8 cellular contexts compared by ENCODE assay signal in the genomic region with DNA sequence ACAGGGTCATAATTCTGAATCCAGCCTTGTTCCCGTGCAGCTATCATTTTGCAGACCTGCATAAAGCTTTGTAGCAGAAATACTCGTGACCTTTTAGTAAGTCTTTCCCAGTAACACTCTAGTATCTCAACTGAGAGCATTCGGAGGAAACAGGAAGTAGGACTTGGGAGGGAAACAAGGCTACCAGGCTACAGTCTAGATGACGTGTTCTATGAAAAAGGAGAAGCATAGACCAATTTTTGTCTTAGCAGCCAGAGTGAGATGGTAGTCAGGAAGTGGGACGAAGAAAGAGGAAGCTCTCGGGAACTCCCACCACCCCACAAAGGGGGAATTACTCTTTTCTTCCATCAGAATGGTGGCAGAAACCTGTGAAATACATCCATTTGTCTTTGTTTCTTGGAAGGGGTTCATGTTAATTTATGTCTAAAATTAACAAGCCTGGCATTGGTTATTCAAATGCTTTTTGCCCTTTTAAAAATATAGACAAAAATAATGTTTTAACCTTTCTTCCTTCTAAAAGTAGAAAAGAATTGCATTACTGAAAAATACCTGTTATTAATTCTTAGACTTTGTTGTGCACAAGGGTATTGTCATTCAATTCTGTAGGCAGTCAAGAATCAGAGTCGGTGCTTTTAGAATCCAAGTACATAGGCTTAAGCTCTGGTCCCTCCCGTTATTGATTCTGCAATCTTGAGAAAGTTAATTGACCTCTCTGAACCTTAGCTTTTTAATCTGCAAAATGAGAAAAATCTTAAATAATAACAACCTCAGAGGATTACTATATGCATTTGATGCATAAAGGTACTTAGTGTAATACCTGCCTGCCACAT. TPM values are rescaled to one million over a fixed set of nuclear protein-coding genes. Genes with fewer than 3 reads are reported as not detected.
A peak's percentile ranks its signal among the peaks of the same experiment; 100 is the strongest.
DNase-seq lines count a peak whose midpoint lies in the region; ATAC-seq and TF ChIP-seq lines count a peak whose summit lies in the region.

No MANE protein-coding gene starts in this region.

- H3K36me3 ChIP-seq in GM06990 (ENCODE audit: control insufficient read depth, insufficient read depth, low read length) (no peaks in the 10 kb centered on the region), psoas muscle (ENCODE audit: insufficient read depth in 1 of 2, low read depth in 1 of 2) (no peaks in the 10 kb centered on the region), vagina (no peaks in the 10 kb centered on the region)

- ATAC-seq in GM21529 (IDR thresholded peaks at IDR 0.05; ENCODE audit: unreplicated experiment): peak; percentile 86
- peak in 3 of 4 donors; percentile 30 to 38 (median 36) for ATAC-seq in psoas muscle

- H3K4me3 ChIP-seq in GM06990 (replicated peaks; ENCODE audit: low read depth, low read length) (no peak overlapping the region), psoas muscle (no peak overlapping the region), vagina (no peak overlapping the region)

- H3K36me3 Mint-ChIP-seq in dendritic cell treated with granulocyte-macrophage colony-stimulating factor and Interleukin-4, amounts not matched to agents 40 ng/mL and 50 ng/mL, for 4 days (ENCODE audit: low read depth): peaks cover 10% of the 10 kb centered on the region

- DNase-seq in GM06990 (ENCODE audit: extremely low read depth, insufficient read length) (peak; percentile 25), HT-29 (ENCODE audit: low spot score) (peak; percentile 37), psoas muscle (no peak), NCI-H1092 (lab: John Stamatoyannopoulos, UW) (no peak), vagina (ENCODE audit: extremely low spot score in 2 of 2) (no peak)
- DNase-seq in stimulated activated CD4-positive, alpha-beta T cell treated with anti-CD3 and anti-CD28 coated beads, Interleukin-4, amount 100 ng/mL, for 4 hours: no peak

- no peaks in the 10 kb centered on the region for H3K4me1 ChIP-seq in psoas muscle
- peaks cover 19% of the 10 kb centered on the region for H3K4me1 ChIP-seq in vagina

- H3K4me3 Mint-ChIP-seq in dendritic cell treated with granulocyte-macrophage colony-stimulating factor and Interleukin-4, amounts not matched to agents 40 ng/mL and 50 ng/mL, for 4 days: no peak overlapping the region

- no peak for TF ChIP-seq CTCF in GM06990 (IDR thresholded peaks at IDR 0.05; ENCODE audit: insufficient read depth, low read length, poor library complexity, severe bottlenecking)
- no peak for TF ChIP-seq CTCF in psoas muscle (IDR thresholded peaks at IDR 0.05)
- no peak for TF ChIP-seq CTCF in vagina (IDR thresholded peaks at IDR 0.05)

- no peaks in the 10 kb centered on the region for H3K9me3 Mint-ChIP-seq in dendritic cell treated with granulocyte-macrophage colony-stimulating factor and Interleukin-4, amounts not matched to agents 40 ng/mL and 50 ng/mL, for 4 days

- H3K27ac ChIP-seq in psoas muscle: no peak overlapping the region
- no peak overlapping the region for H3K27ac ChIP-seq in vagina

- no peak for TF ChIP-seq POLR2A in vagina (IDR thresholded peaks at IDR 0.05)

- H3K9me3 ChIP-seq in psoas muscle (no peaks in the 10 kb centered on the region), vagina (no peaks in the 10 kb centered on the region)

- WGBS in psoas muscle, 3 donors: 43 to 50% (median 46%) methylated on average over 8 of the region's 8 CpGs

- H3K4me1 Mint-ChIP-seq in dendritic cell treated with granulocyte-macrophage colony-stimulating factor and Interleukin-4, amounts not matched to agents 40 ng/mL and 50 ng/mL, for 4 days (ENCODE audit: low read depth): peaks cover 12% of the 10 kb centered on the region

- intact Hi-C loops in dendritic cell treated with granulocyte-macrophage colony-stimulating factor and Interleukin-4, amounts not matched to agents 40 ng/mL and 50 ng/mL, for 4 days (cut with micrococcal nuclease): no loop called here
- intact Hi-C loops in psoas muscle (cut with DNase I) (no loop called here), vagina (cut with DNase I) (no loop called here)

- no peaks in the 10 kb centered on the region for H3K27me3 Mint-ChIP-seq in dendritic cell treated with granulocyte-macrophage colony-stimulating factor and Interleukin-4, amounts not matched to agents 40 ng/mL and 50 ng/mL, for 4 days

- H3K27ac Mint-ChIP-seq in dendritic cell treated with granulocyte-macrophage colony-stimulating factor and Interleukin-4, amounts not matched to agents 40 ng/mL and 50 ng/mL, for 4 days: peak overlapping the region; percentile 89

- H3K27me3 ChIP-seq in GM06990 (replicated peaks; ENCODE audit: control insufficient read depth, insufficient read depth, low read length) (no peaks in the 10 kb centered on the region), psoas muscle (ENCODE audit: insufficient read depth in 3 of 3, low read length in 2 of 3) (no peaks in the 10 kb centered on the region), vagina (no peaks in the 10 kb centered on the region)

RNA-seq across cellular contexts. Expression of gene SUCNR1, which starts 1.6 kb away (rescaled TPM):
- total RNA-seq in HT-29 (2014; rRNA removed; shearing (Covaris generic)): 0.05 and 0.08 TPM in 2 replicates
- total RNA-seq in psoas muscle: under 1 TPM in 3 of 4 donors, not detected in 1; 0.13 to 0.32 (median 0.18) TPM
- under 1 TPM in 2 of 3 donors, not detected in 1; 0.01 to 0.05 TPM for polyA plus RNA-seq in psoas muscle
- total RNA-seq in vagina: 0.49 TPM

RNA-seq across cellular contexts. Expression of gene AADAC, which starts 57.9 kb away (rescaled TPM):
- 0.08 and 3.8 TPM in 2 replicates for total RNA-seq in HT-29 (2014; rRNA removed; shearing (Covaris generic))
- total RNA-seq in psoas muscle (under 1 TPM in 1 of 4 donors, not detected in 3; 0.71 TPM), vagina (2.0 TPM)
- polyA plus RNA-seq in psoas muscle: under 1 TPM in 1 of 3 donors, not detected in 2; 0.14 TPM

Comparison
In these comparisons a context has a peak if more than half of its experiments do, and no peak if none do; other contexts are left out.
1. DNase-seq: peak in GM06990 (single experiment) and HT-29 (single experiment); none in psoas muscle (0 of 2), NCI-H1092 (single experiment), stimulated activated CD4-positive, alpha-beta T cell treated with anti-CD3 and anti-CD28 coated beads, Interleukin-4, amount 100 ng/mL, for 4 hours (0 of 2) and vagina (0 of 2).